In the genomic region with DNA sequence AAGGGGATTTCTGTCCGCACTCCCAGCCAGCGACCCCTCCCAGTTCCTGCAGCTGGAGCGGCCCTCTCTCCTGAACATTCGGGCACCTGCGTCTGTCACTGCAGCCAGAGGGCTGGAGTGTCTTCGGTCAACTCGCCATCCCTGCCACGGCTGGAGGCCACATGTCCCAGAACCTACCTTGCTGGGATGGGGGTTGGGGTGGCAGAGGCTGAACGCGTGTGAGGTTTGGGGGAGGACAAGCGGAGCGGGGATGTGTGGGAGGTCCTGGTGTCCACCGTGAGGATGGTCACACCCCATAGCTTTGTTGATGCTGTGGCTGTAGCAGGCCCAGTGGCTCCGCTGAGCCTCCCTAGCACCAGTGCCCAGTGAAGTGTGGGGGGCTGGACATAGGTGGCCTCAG, we compare ENCODE assay signal across 25 cellular contexts.
"Had no signal": no experiment of that assay in that cellular context is flagged by ENCODE, and none has a peak within 500 bp of the region (broad histone marks: within the 10 kb centered on the region; RNA-seq: fewer than 3 reads in every experiment).

No MANE protein-coding gene starts in this region.

- ATAC-seq: activated naive CD8-positive, alpha-beta T cell treated with anti-CD3 and anti-CD28 coated beads, Interleukin-2, amount 50 U/mL, for 24 hours; activated T-cell treated with anti-CD3 and anti-CD28 coated beads, Interleukin-2, amount 50 U/mL, for 4 hours; body of pancreas; Panc1; T-helper 17 cell; WTC11 had no signal

- H3K27ac ChIP-seq: ascending aorta, body of pancreas, RWPE1 had no signal

- DNase-seq: activated CD4-positive, alpha-beta T cell treated with anti-CD3 and anti-CD28 coated beads, Interleukin-2, amount 10 ng/mL, durations not matched to agents 7 days and 5 days; activated CD8-positive, alpha-beta memory T cell treated with anti-CD3 and anti-CD28 coated beads for 24 hours; activated gamma-delta T cell treated with Interleukin-2 at 50 U/mL for 16 hours; activated naive CD8-positive, alpha-beta T cell treated with anti-CD3 and anti-CD28 coated beads, Interleukin-2, amount 50 U/mL, for 24 hours; activated T-cell treated with anti-CD3 and anti-CD28 coated beads, Interleukin-2, amount 50 U/mL, for 4 hours; amniotic stem cell; body of pancreas; MG63; NCI-H1105; NCI-H1436; NCI-H1694 treated with DMSO at 0.1 percent for 48 hours; NCI-H2029 treated with DMSO at 0.1 percent for 48 hours; NCI-H345; NCI-H510A; NCI-H69; NK-92 treated with Interleukin-12 subunit alpha and Interleukin-12 subunit beta, amount 100 ng/mL, for 24 hours; OCI-M1; SHP77 treated with DMSO at 0.1 percent for 48 hours; T-helper 17 cell; T-helper 9 cell had no signal

- H3K27me3 ChIP-seq: MG63 had no signal

- H3K9me3 ChIP-seq: ascending aorta, body of pancreas, MG63 had no signal

- FAIRE-seq: bronchial epithelial cell had no signal

- H3K4me1 ChIP-seq: ascending aorta had no signal

- H3K36me3 ChIP-seq: ascending aorta, MG63 had no signal

- H3K4me3 ChIP-seq: ascending aorta, body of pancreas, MG63 had no signal
